ENCODE assay signal across 10 cellular contexts in genomic region chr13:40985596-40986327, GRCh38. TPM values are rescaled to one million over a fixed set of nuclear protein-coding genes. Genes with fewer than 3 reads are reported as not detected.
DNase-seq lines count a peak whose midpoint lies in the region; ATAC-seq and TF ChIP-seq lines count a peak whose summit lies in the region.
"Had no signal": no experiment of that assay in that cellular context is flagged by ENCODE, and none has a peak within 500 bp of the region (broad histone marks: within the 10 kb centered on the region; RNA-seq: fewer than 3 reads in every experiment).

No MANE protein-coding gene starts in this region.

- H3K27me3 ChIP-seq in right lobe of liver (no peaks in the 10 kb centered on the region), suprapubic skin (no peaks in the 10 kb centered on the region)

- peaks cover 24% of the 10 kb centered on the region for H3K36me3 Mint-ChIP-seq in T-helper 2 cell treated with Interferon-gamma antibody and Interleukin-4, amounts not matched to agents 5 μg/mL and 100 μg/mL, for 36 hours (ENCODE audit: low read depth)
- peaks cover 24% of the 10 kb centered on the region for H3K36me3 Mint-ChIP-seq in activated naive CD8-positive, alpha-beta T cell treated with anti-CD3 and anti-CD28 coated beads for 36 hours

- peak overlapping the region; percentile 85 for H3K4me3 Mint-ChIP-seq in T-helper 2 cell treated with Interferon-gamma antibody and Interleukin-4, amounts not matched to agents 5 μg/mL and 100 μg/mL, for 36 hours
- peak overlapping the region; percentile 76 for H3K4me3 Mint-ChIP-seq in activated naive CD8-positive, alpha-beta T cell treated with anti-CD3 and anti-CD28 coated beads for 36 hours

- no peak for TF ChIP-seq EP300 in suprapubic skin (IDR thresholded peaks at IDR 0.05)

- no peaks in the 10 kb centered on the region for H3K36me3 ChIP-seq in right lobe of liver
- H3K36me3 ChIP-seq in suprapubic skin, result no peaks in the 10 kb centered on the region

- H3K27ac ChIP-seq in right lobe of liver, result peak overlapping the region; percentile 65 to 87 (median 67)
- H3K27ac ChIP-seq in suprapubic skin, result peak overlapping the region; percentile 46

- TF ChIP-seq CTCF in right lobe of liver (IDR thresholded peaks at IDR 0.05) (no peak), suprapubic skin (IDR thresholded peaks at IDR 0.05) (no peak)

- peak overlapping the region; percentile 94 for H3K27ac Mint-ChIP-seq in T-helper 2 cell treated with Interferon-gamma antibody and Interleukin-4, amounts not matched to agents 5 μg/mL and 100 μg/mL, for 36 hours
- H3K27ac Mint-ChIP-seq in activated naive CD8-positive, alpha-beta T cell treated with anti-CD3 and anti-CD28 coated beads for 36 hours, result peak overlapping the region; percentile 94

- intact Hi-C loops in right lobe of liver (cut with DNase I), result no loop called here

- peaks cover 0 to 46% (median 8%) of the 10 kb centered on the region in 4 donors for H3K4me1 ChIP-seq in right lobe of liver
- peaks cover 56% of the 10 kb centered on the region for H3K4me1 ChIP-seq in suprapubic skin

- H3K9me3 ChIP-seq in right lobe of liver (no peaks in the 10 kb centered on the region), suprapubic skin (no peaks in the 10 kb centered on the region)

- ATAC-seq in right lobe of liver (peak in 1 of 4 donors; percentile 5), HG02870 (IDR thresholded peaks at IDR 0.05; ENCODE audit: unreplicated experiment) (no peak)

- WGBS in right lobe of liver (ENCODE audit: insufficient coverage, low coverage, low lambda C conversion rate, missing lambda C conversion rate), result 9% methylated on average over 5 of the region's 5 CpGs
- WGBS in suprapubic skin, result 55% methylated on average over 5 of the region's 5 CpGs

- H3K9me3 Mint-ChIP-seq in T-helper 2 cell treated with Interferon-gamma antibody and Interleukin-4, amounts not matched to agents 5 μg/mL and 100 μg/mL, for 36 hours, result no peaks in the 10 kb centered on the region
- H3K9me3 Mint-ChIP-seq in activated naive CD8-positive, alpha-beta T cell treated with anti-CD3 and anti-CD28 coated beads for 36 hours, result no peaks in the 10 kb centered on the region

- TF ChIP-seq POLR2A in right lobe of liver (IDR thresholded peaks at IDR 0.05) (no peak), suprapubic skin (IDR thresholded peaks at IDR 0.05) (no peak)

- H3K4me1 Mint-ChIP-seq in T-helper 2 cell treated with Interferon-gamma antibody and Interleukin-4, amounts not matched to agents 5 μg/mL and 100 μg/mL, for 36 hours (ENCODE audit: low read depth), result peaks cover 58% of the 10 kb centered on the region
- H3K4me1 Mint-ChIP-seq in activated naive CD8-positive, alpha-beta T cell treated with anti-CD3 and anti-CD28 coated beads for 36 hours, result peaks cover 57% of the 10 kb centered on the region

- H3K4me3 ChIP-seq in right lobe of liver, result no peak overlapping the region
- peak overlapping the region; percentile 4 for H3K4me3 ChIP-seq in suprapubic skin

- DNase-seq in T-helper 2 cell treated with Interferon-gamma antibody and Interleukin-4, amounts not matched to agents 5 μg/mL and 100 μg/mL, for 36 hours (ENCODE audit: low spot score), result no peak
- DNase-seq in T-helper 2 cell (no peak), right lobe of liver (no peak), suprapubic skin (ENCODE audit: low spot score in 2 of 2) (no peak), NCI-H2029 (lab: John Stamatoyannopoulos, UW) (no peak), NCI-H2196 treated with DMSO at 0.1 percent for 48 hours (lab: John Stamatoyannopoulos, UW; ENCODE audit: unreplicated experiment) (no peak)
- DNase-seq in activated naive CD8-positive, alpha-beta T cell treated with anti-CD3 and anti-CD28 coated beads for 36 hours, result no peak
- DNase-seq: ACHN, NCI-H187 treated with DMSO at 0.1 percent for 48 hours had no signal

- no peaks in the 10 kb centered on the region for H3K27me3 Mint-ChIP-seq in T-helper 2 cell treated with Interferon-gamma antibody and Interleukin-4, amounts not matched to agents 5 μg/mL and 100 μg/mL, for 36 hours (ENCODE audit: low read depth)
- H3K27me3 Mint-ChIP-seq in activated naive CD8-positive, alpha-beta T cell treated with anti-CD3 and anti-CD28 coated beads for 36 hours, result no peaks in the 10 kb centered on the region

RNA-seq across cellular contexts. Expression of gene ELF1, which starts 33.4 kb away (rescaled TPM):
- 10 to 100 TPM; 93.3 to 97.9 TPM for total RNA-seq in activated naive CD8-positive, alpha-beta T cell treated with anti-CD3 and anti-CD28 coated beads for 36 hours
- total RNA-seq in right lobe of liver (10 to 100 TPM; 24.1 to 35.4 (median 31.0) TPM), suprapubic skin (100 to 1,000 TPM in 3 of 4 donors, 10 to 100 TPM in 1; 81.7 to 123 (median 111) TPM)
